15 cellular contexts compared by ENCODE assay signal in the genomic region with DNA sequence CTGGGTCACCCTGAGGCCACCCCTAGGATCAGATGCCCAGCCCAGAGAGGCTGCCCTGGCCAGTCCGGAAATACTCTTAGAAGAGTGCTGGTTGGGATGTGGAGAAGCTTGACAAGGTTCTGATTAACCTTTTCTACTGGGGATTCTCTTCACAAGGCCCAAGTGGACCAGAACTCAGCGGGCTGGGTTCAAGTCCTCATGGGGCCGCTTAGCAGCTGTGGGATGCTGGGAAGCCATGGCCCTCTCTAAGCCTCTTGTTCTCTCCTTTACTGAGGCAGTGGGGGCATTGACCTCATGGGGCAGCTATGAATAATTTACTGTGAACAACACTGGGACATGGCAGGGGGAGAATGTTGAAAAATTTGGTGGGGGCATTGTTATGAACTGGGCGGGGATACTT.
DNase-seq lines count a peak whose midpoint lies in the region; ATAC-seq and TF ChIP-seq lines count a peak whose summit lies in the region.
"Had no signal": no experiment of that assay in that cellular context is flagged by ENCODE, and none has a peak within 500 bp of the region (broad histone marks: within the 10 kb centered on the region; RNA-seq: fewer than 3 reads in every experiment).

No MANE protein-coding gene starts in this region.

- ATAC-seq in heart left ventricle: no peak
- ATAC-seq in HG02852 (IDR thresholded peaks at IDR 0.05; ENCODE audit: unreplicated experiment): no peak

- no peak for TF ChIP-seq POLR2A in heart left ventricle (IDR thresholded peaks at IDR 0.05)

- H3K36me3 ChIP-seq in right atrium auricular region (no peaks in the 10 kb centered on the region), heart left ventricle (no peaks in the 10 kb centered on the region), H7 (replicated peaks; ENCODE audit: control insufficient read depth, insufficient read depth, low read length) (no peaks in the 10 kb centered on the region)
- H3K36me3 ChIP-seq: BLaER1 treated with 17β-estradiol and CSF1 and Interleukin-3, amounts not matched to agents 10 nM and 100 nM had no signal

- H3K4me1 ChIP-seq in right atrium auricular region (no peaks in the 10 kb centered on the region), heart left ventricle (no peaks in the 10 kb centered on the region)
- H3K4me1 ChIP-seq: BLaER1 treated with 17β-estradiol and CSF1 and Interleukin-3, amounts not matched to agents 10 nM and 100 nM had no signal

- H3K4me3 ChIP-seq in right atrium auricular region (no peak overlapping the region), heart left ventricle (no peak overlapping the region), H7 (ENCODE audit: insufficient read depth, low read depth, low read length) (no peak overlapping the region)
- H3K4me3 ChIP-seq: BLaER1 treated with 17β-estradiol and CSF1 and Interleukin-3, amounts not matched to agents 10 nM and 100 nM had no signal

- no peak for TF ChIP-seq CTCF in right atrium auricular region (IDR thresholded peaks at IDR 0.05)
- no peak for TF ChIP-seq CTCF in heart left ventricle (IDR thresholded peaks at IDR 0.05)

- DNase-seq in right atrium auricular region (ENCODE audit: low spot score): peak; percentile 38
- DNase-seq in heart left ventricle: no peak
- peak; percentile 2 for DNase-seq in islet precursor cell
- DNase-seq in substantia nigra (lab: John Stamatoyannopoulos, UW): no peak
- no peak for DNase-seq in H7
- no peak for DNase-seq in activated CD4-positive, CD25-positive, alpha-beta regulatory T cell treated with anti-CD3 and anti-CD28 coated beads, Interleukin-2, amount 50 U/mL, for 72 hours
- no peak for DNase-seq in activated CD4-positive, alpha-beta T cell treated with anti-CD3 and anti-CD28 coated beads for 1 hour
- DNase-seq: ACHN; CD4-positive, CD25-positive, alpha-beta regulatory T cell; DMS53; GF-D8; HCEC 1CT; HFFc6 had no signal

- H3K27me3 ChIP-seq in right atrium auricular region (no peaks in the 10 kb centered on the region), heart left ventricle (peaks cover 0 to 9% (median 0%) of the 10 kb centered on the region in 9 donors), H7 (ENCODE audit: control insufficient read depth, insufficient read depth, low read length) (no peaks in the 10 kb centered on the region)
- H3K27me3 ChIP-seq: BLaER1 treated with 17β-estradiol and CSF1 and Interleukin-3, amounts not matched to agents 10 nM and 100 nM had no signal

- H3K9me3 ChIP-seq in right atrium auricular region (peaks cover 3% of the 10 kb centered on the region in 2 donors), heart left ventricle (peaks cover 0 to 11% (median 0%) of the 10 kb centered on the region in 12 donors)

- no peak overlapping the region for H3K27ac ChIP-seq in right atrium auricular region
- H3K27ac ChIP-seq in heart left ventricle: no peak overlapping the region
- peak overlapping the region; percentile 99 for H3K27ac ChIP-seq in substantia nigra (ENCODE audit: low read depth, low read length, poor library complexity, severe bottlenecking)
- H3K27ac ChIP-seq: BLaER1 treated with 17β-estradiol and CSF1 and Interleukin-3, amounts not matched to agents 10 nM and 100 nM had no signal

- 84 to 93% (median 91%) methylated on average over 4 of the region's 4 CpGs for WGBS in heart left ventricle, 4 donors

- intact Hi-C loops in heart left ventricle (cut with DNase I): no loop called here

Comparison
In these comparisons a context has a peak if more than half of its experiments do, and no peak if none do; other contexts are left out.
1. DNase-seq: peak in right atrium auricular region (single experiment) and islet precursor cell (single experiment); none in heart left ventricle (0 of 5), substantia nigra (0 of 49), H7 (single experiment), activated CD4-positive, CD25-positive, alpha-beta regulatory T cell treated with anti-CD3 and anti-CD28 coated beads, Interleukin-2, amount 50 U/mL, for 72 hours (single experiment) and activated CD4-positive, alpha-beta T cell treated with anti-CD3 and anti-CD28 coated beads for 1 hour (single experiment).